Comparison of ENCODE assay signal across 2 cellular contexts in genomic region chr17:37562016-37562745, GRCh38.
TF ChIP-seq lines count a peak whose summit lies in the region.

No MANE protein-coding gene starts in this region.

TF ChIP-seq in GM23338, 12 proteins besides CTCF, POLR2A, EP300 and RAD21 (continued from another document):
- TF ChIP-seq ETS1 (IDR thresholded peaks at IDR 0.05): no peak
- 0 out of 2 replicates have a peak, but pooled peaks have one; percentile 4 for TF ChIP-seq NANOG (IDR thresholded peaks at IDR 0.05; ENCODE audit: borderline replicate concordance)
- no peak for TF ChIP-seq REST (IDR thresholded peaks at IDR 0.05; ENCODE audit: unreplicated experiment)
- TF ChIP-seq POLR2AphosphoS5 (IDR thresholded peaks at IDR 0.05; ENCODE audit: low read depth): no peak

TF ChIP-seq in SK-N-SH, 30 proteins besides CTCF, POLR2A, EP300 and RAD21 (continued from another document):
- TF ChIP-seq PBX3 (IDR thresholded peaks at IDR 0.05) (no peak), IRF3 (IDR thresholded peaks at IDR 0.05; ENCODE audit: low read depth, low read length) (no peak)
